Comparison of ENCODE assay signal across 34 cellular contexts in the genomic region with DNA sequence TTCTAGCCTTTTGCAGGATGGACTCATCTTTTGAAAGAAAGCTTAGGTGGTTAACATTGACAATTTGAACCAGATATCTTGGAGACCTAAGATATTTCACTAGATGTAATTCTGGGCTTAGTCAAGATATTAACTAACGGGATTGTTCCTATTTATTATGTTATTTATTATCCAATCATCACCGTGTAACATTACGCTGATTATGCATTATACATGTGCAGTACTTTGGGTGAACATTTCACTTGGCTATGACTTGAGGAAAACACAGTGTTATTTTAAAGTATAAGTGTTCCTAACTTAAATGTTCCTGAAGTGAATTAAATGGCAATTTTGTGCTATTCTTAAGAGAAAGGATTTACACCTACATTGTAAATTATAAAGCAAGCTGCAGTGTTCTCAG.
"Had no signal": no experiment of that assay in that cellular context is flagged by ENCODE, and none has a peak within 500 bp of the region (broad histone marks: within the 10 kb centered on the region; RNA-seq: fewer than 3 reads in every experiment).

No MANE protein-coding gene starts in this region.

- H3K36me3 ChIP-seq: adrenal gland, brain microvascular endothelial cell, breast epithelium had no signal

- H3K4me1 ChIP-seq: body of pancreas, breast epithelium had no signal

- FAIRE-seq: astrocyte had no signal

- DNase-seq: activated B cell treated with CpG ODN at 0.5 μM for 24 hours; activated CD4-positive, alpha-beta memory T cell treated with anti-CD3 and anti-CD28 coated beads for 36 hours; activated CD4-positive, alpha-beta T cell treated with anti-CD3 and anti-CD28 coated beads for 4 hours; activated CD4-positive, alpha-beta T cell treated with anti-CD3 and anti-CD28 coated beads, Interleukin-2, amount 10 ng/mL, durations not matched to agents 24 days and 14 days; activated CD4-positive, alpha-beta T cell treated with anti-CD3 and anti-CD28 coated beads, Interleukin-2, amount 50 U/mL, for 1 hour; activated CD4-positive, alpha-beta T cell treated with anti-CD3 and anti-CD28 coated beads, Interleukin-2, amount 50 U/mL, for 4 hours; activated CD4-positive, CD25-positive, alpha-beta regulatory T cell treated with anti-CD3 and anti-CD28 coated beads, Interleukin-2, amount 50 U/mL, for 72 hours; activated CD8-positive, alpha-beta memory T cell treated with anti-CD3 and anti-CD28 coated beads, Interleukin-2, amount 50 U/mL, for 4 hours; activated CD8-positive, alpha-beta T cell treated with anti-CD3 and anti-CD28 coated beads for 36 hours; activated gamma-delta T cell; activated naive CD4-positive, alpha-beta T cell treated with anti-CD3 and anti-CD28 coated beads, Interleukin-2, amount 50 U/mL, for 16 hours; activated naive CD4-positive, alpha-beta T cell treated with Interleukin-2 at 50 U/mL for 16 hours; activated naive CD8-positive, alpha-beta T cell treated with anti-CD3 and anti-CD28 coated beads for 36 hours; activated T-cell treated with anti-CD3 and anti-CD28 coated beads for 4 hours; activated T-cell treated with anti-CD3 and anti-CD28 coated beads, Interleukin-2, amount 50 U/mL, for 1 hour; activated T-cell treated with anti-CD3 and anti-CD28 coated beads, Interleukin-2, amount 50 U/mL, for 4 hours; activated T-cell treated with anti-CD3 and anti-CD28 coated beads, Interleukin-2, amount 50 U/mL, for 72 hours; adrenal gland; amniotic stem cell; aorta; body of pancreas; brain microvascular endothelial cell; cerebellar nuclear complex; T-helper 2 cell; T-helper 9 cell had no signal

- H3K4me1 Mint-ChIP-seq: activated CD4-positive, alpha-beta T cell treated with anti-CD3 and anti-CD28 coated beads, Interleukin-2, amount 10 ng/mL, durations not matched to agents 24 days and 14 days; central memory CD8-positive, alpha-beta T cell had no signal

- H3K27me3 ChIP-seq: adrenal gland, body of pancreas, brain microvascular endothelial cell, breast epithelium had no signal

- H3K36me3 Mint-ChIP-seq: activated CD4-positive, alpha-beta memory T cell treated with anti-CD3 and anti-CD28 coated beads for 36 hours; activated naive CD4-positive, alpha-beta T cell treated with anti-CD3 and anti-CD28 coated beads, Interleukin-2, amount 50 U/mL, for 72 hours; activated naive CD8-positive, alpha-beta T cell treated with anti-CD3 and anti-CD28 coated beads for 36 hours had no signal

- H3K27me3 Mint-ChIP-seq: activated CD4-positive, alpha-beta memory T cell treated with anti-CD3 and anti-CD28 coated beads for 36 hours; activated CD4-positive, alpha-beta T cell treated with anti-CD3 and anti-CD28 coated beads, Interleukin-2, amount 10 ng/mL, durations not matched to agents 24 days and 14 days; activated CD8-positive, alpha-beta T cell treated with anti-CD3 and anti-CD28 coated beads for 36 hours; activated naive CD8-positive, alpha-beta T cell treated with anti-CD3 and anti-CD28 coated beads for 36 hours had no signal

- H3K9me3 Mint-ChIP-seq: activated B cell treated with CpG ODN at 0.5 μM for 24 hours; activated CD4-positive, alpha-beta memory T cell treated with anti-CD3 and anti-CD28 coated beads for 36 hours; activated CD8-positive, alpha-beta T cell treated with anti-CD3 and anti-CD28 coated beads for 36 hours; activated naive CD8-positive, alpha-beta T cell treated with anti-CD3 and anti-CD28 coated beads for 36 hours; activated T-cell treated with anti-CD3 and anti-CD28 coated beads, Interleukin-2, amount 50 U/mL, for 4 hours; activated T-helper 1 cell treated with anti-CD3 and anti-CD28 coated beads, Interleukin-12 subunit alpha, Interleukin-12 subunit beta, Interleukin-2, Interleukin-4 antibody, amounts not matched to agents 30 ng/mL and 10 ng/mL and 1 ng/mL, durations not matched to agents 14 hours and 24 hours and 36 hours; activated T-helper 17 cell treated with anti-CD3 and anti-CD28 coated beads, Interleukin-2, amount 50 U/mL, for 72 hours; central memory CD8-positive, alpha-beta T cell; T-helper 2 cell treated with Interferon-gamma antibody and Interleukin-4, amounts not matched to agents 5 μg/mL and 100 μg/mL, for 36 hours had no signal

- H3K9me3 ChIP-seq: adrenal gland, body of pancreas, breast epithelium had no signal

- H3K27ac ChIP-seq: adrenal gland, body of pancreas, brain microvascular endothelial cell, breast epithelium, VCaP had no signal

- H3K27ac Mint-ChIP-seq: activated B cell treated with CpG ODN at 0.5 μM for 24 hours; activated CD4-positive, alpha-beta memory T cell treated with anti-CD3 and anti-CD28 coated beads for 36 hours; activated CD4-positive, alpha-beta T cell treated with anti-CD3 and anti-CD28 coated beads, Interleukin-2, amount 10 ng/mL, durations not matched to agents 24 days and 14 days; activated CD8-positive, alpha-beta T cell treated with anti-CD3 and anti-CD28 coated beads for 36 hours; activated naive CD4-positive, alpha-beta T cell treated with anti-CD3 and anti-CD28 coated beads, Interleukin-2, amount 50 U/mL, for 72 hours; activated naive CD8-positive, alpha-beta T cell treated with anti-CD3 and anti-CD28 coated beads for 36 hours; activated T-cell treated with anti-CD3 and anti-CD28 coated beads, Interleukin-2, amount 50 U/mL, for 72 hours; activated T-helper 1 cell treated with anti-CD3 and anti-CD28 coated beads, Interleukin-12 subunit alpha, Interleukin-12 subunit beta, Interleukin-2, Interleukin-4 antibody, amounts not matched to agents 30 ng/mL and 10 ng/mL and 1 ng/mL, durations not matched to agents 14 hours and 24 hours and 36 hours; activated T-helper 17 cell treated with anti-CD3 and anti-CD28 coated beads, Interleukin-2, amount 50 U/mL, for 72 hours; T-helper 1 cell treated with Interleukin-12 subunit alpha and Interleukin-12 subunit beta and Interleukin-4 antibody, amounts not matched to agents 30 μg/mL and 1 μg/mL, for 36 hours; T-helper 2 cell treated with Interferon-gamma antibody and Interleukin-4, amounts not matched to agents 5 μg/mL and 100 μg/mL, for 36 hours had no signal

- ATAC-seq: activated CD8-positive, alpha-beta T cell treated with anti-CD3 and anti-CD28 coated beads for 36 hours; activated naive CD4-positive, alpha-beta T cell treated with anti-CD3 and anti-CD28 coated beads, Interleukin-2, amount 50 U/mL, for 72 hours; activated T-cell treated with anti-CD3 and anti-CD28 coated beads, Interleukin-2, amount 50 U/mL, for 4 hours; activated T-cell treated with anti-CD3 and anti-CD28 coated beads, Interleukin-2, amount 50 U/mL, for 72 hours; activated T-helper 17 cell treated with anti-CD3 and anti-CD28 coated beads, Interleukin-2, amount 50 U/mL, for 72 hours; body of pancreas had no signal

- H3K4me3 ChIP-seq: adrenal gland, body of pancreas, breast epithelium had no signal

- H3K4me3 Mint-ChIP-seq: activated B cell treated with CpG ODN at 0.5 μM for 24 hours; activated CD4-positive, alpha-beta memory T cell treated with anti-CD3 and anti-CD28 coated beads for 36 hours; activated CD4-positive, alpha-beta T cell treated with anti-CD3 and anti-CD28 coated beads, Interleukin-2, amount 10 ng/mL, durations not matched to agents 24 days and 14 days; activated CD8-positive, alpha-beta T cell treated with anti-CD3 and anti-CD28 coated beads for 36 hours; activated naive CD8-positive, alpha-beta T cell treated with anti-CD3 and anti-CD28 coated beads for 36 hours; activated T-cell treated with anti-CD3 and anti-CD28 coated beads, Interleukin-2, amount 50 U/mL, for 4 hours; activated T-cell treated with anti-CD3 and anti-CD28 coated beads, Interleukin-2, amount 50 U/mL, for 72 hours; activated T-helper 1 cell treated with anti-CD3 and anti-CD28 coated beads, Interleukin-12 subunit alpha, Interleukin-12 subunit beta, Interleukin-2, Interleukin-4 antibody, amounts not matched to agents 30 ng/mL and 10 ng/mL and 1 ng/mL, durations not matched to agents 14 hours and 24 hours and 36 hours; activated T-helper 17 cell treated with anti-CD3 and anti-CD28 coated beads, Interleukin-2, amount 50 U/mL, for 72 hours; central memory CD8-positive, alpha-beta T cell; T-helper 1 cell treated with Interleukin-12 subunit alpha and Interleukin-12 subunit beta and Interleukin-4 antibody, amounts not matched to agents 30 μg/mL and 1 μg/mL, for 36 hours; T-helper 2 cell treated with Interferon-gamma antibody and Interleukin-4, amounts not matched to agents 5 μg/mL and 100 μg/mL, for 36 hours had no signal
